22 cellular contexts compared by ENCODE assay signal in genomic region chr11:130891326-130891725, GRCh38. TPM values are rescaled to one million over a fixed set of nuclear protein-coding genes. Genes with fewer than 3 reads are reported as not detected.
DNase-seq lines count a peak whose midpoint lies in the region; ATAC-seq and TF ChIP-seq lines count a peak whose summit lies in the region.
"Had no signal": no experiment of that assay in that cellular context is flagged by ENCODE, and none has a peak within 500 bp of the region (broad histone marks: within the 10 kb centered on the region; RNA-seq: fewer than 3 reads in every experiment).

No MANE protein-coding gene starts in this region.

- H3K27ac Mint-ChIP-seq in MCF 10A (ENCODE audit: low read depth, unreplicated experiment): no peak overlapping the region
- no peak overlapping the region for H3K27ac Mint-ChIP-seq in Calu3 (ENCODE audit: unreplicated experiment)
- H3K27ac Mint-ChIP-seq: activated CD8-positive, alpha-beta T cell treated with anti-CD3 and anti-CD28 coated beads for 36 hours; activated T-cell treated with anti-CD3 and anti-CD28 coated beads, Interleukin-2, amount 50 U/mL, for 24 hours; dendritic cell treated with granulocyte-macrophage colony-stimulating factor and Interleukin-4, amounts not matched to agents 40 ng/mL and 50 ng/mL, for 4 days had no signal

- DNase-seq in MCF 10A (ENCODE audit: unreplicated experiment) (peak; percentile 58), breast epithelium (ENCODE audit: low spot score in 2 of 2) (no peak), coronary artery (ENCODE audit: low spot score) (no peak), left ventricle myocardium superior (no peak), substantia nigra (lab: John Stamatoyannopoulos, UW) (peak in 1 of 49 donors; percentile 9), Calu3 (no peak), T-helper 2 cell (no peak), NCI-H146 treated with DMSO at 0.1 percent for 48 hours (lab: John Stamatoyannopoulos, UW; ENCODE audit: unreplicated experiment) (no peak)
- DNase-seq: activated CD8-positive, alpha-beta T cell treated with anti-CD3 and anti-CD28 coated beads for 36 hours; activated naive CD4-positive, alpha-beta T cell treated with anti-CD3 and anti-CD28 coated beads, Interleukin-2, amount 50 U/mL, for 16 hours; activated T-cell treated with anti-CD3 and anti-CD28 coated beads, Interleukin-2, amount 50 U/mL, for 24 hours; brain microvascular endothelial cell; COR-L47; NCI-H1105 treated with DMSO at 0.1 percent for 48 hours; NCI-H2081 treated with DMSO at 0.1 percent for 48 hours; NCI-H524 treated with DMSO at 0.1 percent for 48 hours; stimulated activated CD8-positive, alpha-beta memory T cell treated with anti-CD3 and anti-CD28 coated beads, Interleukin-4, amount 100 ng/mL, for 48 hours; uterus had no signal

- H3K36me3 Mint-ChIP-seq in MCF 10A (ENCODE audit: insufficient read depth, unreplicated experiment) (peaks cover 23% of the 10 kb centered on the region), Calu3 (ENCODE audit: insufficient read depth, unreplicated experiment) (no peaks in the 10 kb centered on the region)

- H3K4me3 ChIP-seq in breast epithelium: no peak overlapping the region
- no peak overlapping the region for H3K4me3 ChIP-seq in coronary artery
- H3K4me3 ChIP-seq: lung, uterus had no signal

- no peak overlapping the region for H3K27ac ChIP-seq in breast epithelium
- peak overlapping the region; percentile 59 to 80 for H3K27ac ChIP-seq in coronary artery
- peak overlapping the region; percentile 40 for H3K27ac ChIP-seq in substantia nigra (ENCODE audit: low read depth, low read length, poor library complexity, severe bottlenecking)
- H3K27ac ChIP-seq: brain microvascular endothelial cell, RWPE1, uterus had no signal

- TF ChIP-seq CTCF in MCF 10A (IDR thresholded peaks at IDR 0.05; ENCODE audit: unreplicated experiment) (no peak), breast epithelium (IDR thresholded peaks at IDR 0.05) (no peak), coronary artery (IDR thresholded peaks at IDR 0.05) (no peak), Calu3 (IDR thresholded peaks at IDR 0.05; ENCODE audit: unreplicated experiment) (no peak)

- ATAC-seq in left ventricle myocardium superior: peak; percentile 39
- ATAC-seq: activated CD8-positive, alpha-beta T cell treated with anti-CD3 and anti-CD28 coated beads for 36 hours; HCT116 had no signal

- H3K36me3 ChIP-seq in breast epithelium: no peaks in the 10 kb centered on the region
- H3K36me3 ChIP-seq: uterus had no signal

- POLR2A ChIA-PET in MCF 10A (lab: Yijun Ruan, JAX): interaction anchor here (0.5 to 1.0 kb wide), 2 partner anchors 13 to 29 kb away, joined by 3 to 4 read pairs; no protein-coding TSS in a partner anchor

- no peaks in the 10 kb centered on the region for H3K9me3 ChIP-seq in breast epithelium
- H3K9me3 ChIP-seq: uterus had no signal

- no peaks in the 10 kb centered on the region for H3K4me1 ChIP-seq in breast epithelium

- H3K27me3 Mint-ChIP-seq in MCF 10A (ENCODE audit: insufficient read depth, unreplicated experiment): no peaks in the 10 kb centered on the region
- H3K27me3 Mint-ChIP-seq in Calu3 (ENCODE audit: unreplicated experiment): no peaks in the 10 kb centered on the region
- H3K27me3 Mint-ChIP-seq: activated CD8-positive, alpha-beta T cell treated with anti-CD3 and anti-CD28 coated beads for 36 hours; activated T-cell treated with anti-CD3 and anti-CD28 coated beads, Interleukin-2, amount 50 U/mL, for 24 hours; dendritic cell treated with granulocyte-macrophage colony-stimulating factor and Interleukin-4, amounts not matched to agents 40 ng/mL and 50 ng/mL, for 4 days had no signal

- H3K9me3 Mint-ChIP-seq in MCF 10A (ENCODE audit: unreplicated experiment): no peaks in the 10 kb centered on the region
- H3K9me3 Mint-ChIP-seq in Calu3 (ENCODE audit: low read depth, unreplicated experiment): no peaks in the 10 kb centered on the region
- H3K9me3 Mint-ChIP-seq: activated CD8-positive, alpha-beta T cell treated with anti-CD3 and anti-CD28 coated beads for 36 hours; activated T-cell treated with anti-CD3 and anti-CD28 coated beads, Interleukin-2, amount 50 U/mL, for 24 hours; dendritic cell treated with granulocyte-macrophage colony-stimulating factor and Interleukin-4, amounts not matched to agents 40 ng/mL and 50 ng/mL, for 4 days had no signal

- H3K4me3 Mint-ChIP-seq in MCF 10A (ENCODE audit: unreplicated experiment) (no peak overlapping the region), Calu3 (ENCODE audit: low read depth, unreplicated experiment) (no peak overlapping the region)
- H3K4me3 Mint-ChIP-seq: activated CD8-positive, alpha-beta T cell treated with anti-CD3 and anti-CD28 coated beads for 36 hours; activated T-cell treated with anti-CD3 and anti-CD28 coated beads, Interleukin-2, amount 50 U/mL, for 24 hours; dendritic cell treated with granulocyte-macrophage colony-stimulating factor and Interleukin-4, amounts not matched to agents 40 ng/mL and 50 ng/mL, for 4 days had no signal

- TF ChIP-seq POLR2A in breast epithelium (IDR thresholded peaks at IDR 0.05): no peak

- intact Hi-C loops in MCF 10A (cut with micrococcal nuclease) (no loop called here), breast epithelium (cut with DNase I; ENCODE audit: low total_unique reads) (no loop called here), left ventricle myocardium superior (cut with micrococcal nuclease) (loop anchor here (10.0 kb wide), 1 partner anchor 457 kb away; no protein-coding TSS in a partner anchor), Calu3 (cut with micrococcal nuclease; ENCODE audit: unreplicated experiment) (no loop called here)

- no peaks in the 10 kb centered on the region for H3K27me3 ChIP-seq in breast epithelium
- H3K27me3 ChIP-seq: brain microvascular endothelial cell, uterus had no signal

- H3K4me1 Mint-ChIP-seq in MCF 10A (ENCODE audit: insufficient read depth, unreplicated experiment) (peaks cover 6% of the 10 kb centered on the region), Calu3 (ENCODE audit: low read depth, unreplicated experiment) (peaks cover 8% of the 10 kb centered on the region)

- BruUV-seq in MCF 10A (replicated peaks; lab: Mats Ljungman, UMichigan) (no TSS peak), Calu3 (replicated peaks; lab: Mats Ljungman, UMichigan) (no TSS peak)

- CTCF ChIA-PET in MCF 10A (lab: Yijun Ruan, JAX) (interaction anchor here (0.7 to 1.6 kb wide), 5 partner anchors 13 to 458 kb away, joined by 3 to 4 read pairs (median 4); no protein-coding TSS in a partner anchor), Calu3 (lab: Charles Lee) (no interaction called here)

RNA-seq across cellular contexts. Expression of gene SNX19, which starts 25.0 kb away (rescaled TPM):
- 53.5 and 60.5 TPM in 2 replicates for total RNA-seq in MCF 10A (2022)
- total RNA-seq in breast epithelium: 100 to 1,000 TPM in 2 of 3 donors, 10 to 100 TPM in 1; 91.0 to 119 (median 100) TPM
- total RNA-seq in left ventricle myocardium superior: 59.7 TPM
- total RNA-seq in Calu3 (2022): 39.8 and 40.5 TPM in 2 replicates

Comparison
In these comparisons a context has a peak if more than half of its experiments do, and no peak if none do; other contexts are left out.
1. H3K27ac ChIP-seq: peak in coronary artery (2 of 2) and substantia nigra (single experiment); none in breast epithelium (0 of 2).